ENCODE assay signal across 10 cellular contexts in the genomic region with DNA sequence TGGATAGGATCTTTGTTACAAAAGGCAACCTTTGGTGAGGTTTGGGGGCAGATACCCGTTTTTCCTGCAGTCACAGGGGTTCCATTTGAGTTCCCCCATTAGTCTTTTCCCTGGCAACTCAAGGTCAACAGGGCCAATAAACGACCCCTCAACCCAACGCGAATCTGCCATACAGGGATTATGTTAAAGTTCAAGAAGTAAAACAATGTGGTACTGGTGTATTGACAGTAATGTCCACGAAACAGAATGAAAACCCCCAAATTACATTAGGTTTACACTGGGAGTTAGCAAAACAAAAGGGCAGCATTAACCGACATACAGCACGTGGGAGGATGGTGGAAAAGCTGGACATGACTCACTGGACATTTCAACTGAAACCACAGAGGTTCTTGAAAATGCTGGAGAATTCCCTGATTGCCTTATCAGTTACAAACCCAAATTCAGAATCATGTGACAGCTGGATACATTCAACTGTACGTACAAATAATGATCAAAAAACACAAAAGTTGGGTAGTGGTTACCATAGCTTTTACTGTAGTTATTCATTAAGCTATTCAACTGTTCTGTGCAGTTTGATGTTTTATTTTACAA. TPM values are rescaled to one million over a fixed set of nuclear protein-coding genes. Genes with fewer than 3 reads are reported as not detected.
DNase-seq lines count a peak whose midpoint lies in the region; ATAC-seq and TF ChIP-seq lines count a peak whose summit lies in the region.
"Had no signal": no experiment of that assay in that cellular context is flagged by ENCODE, and none has a peak within 500 bp of the region (broad histone marks: within the 10 kb centered on the region; RNA-seq: fewer than 3 reads in every experiment).

No MANE protein-coding gene starts in this region.

- peak overlapping the region; percentile 39 for H3K4me3 ChIP-seq in RWPE2 (ENCODE audit: severe bottlenecking)
- peak overlapping the region in 1 of 4 experiments; percentile 68 for H3K4me3 ChIP-seq in fibroblast of lung (replicated peaks in 1 of 4; ENCODE audit: control extremely low read depth in 1 of 4, insufficient read depth in 1 of 4, low read depth in 3 of 4, low read length in 4 of 4)
- H3K4me3 ChIP-seq in trophoblast cell (ENCODE audit: low read depth, low read length): no peak overlapping the region

- H3K18ac ChIP-seq in trophoblast cell (ENCODE audit: low read length): no peak overlapping the region

- no peak overlapping the region for H4K12ac ChIP-seq in trophoblast cell (ENCODE audit: low read depth, low read length)

- peak; percentile 72 for DNase-seq in EL
- no peak for DNase-seq in RWPE2 (ENCODE audit: low spot score)
- peak; percentile 72 to 88 for DNase-seq in fibroblast of lung (ENCODE audit: low read depth in 2 of 2)
- DNase-seq in trophoblast cell: peak in 1 of 2 donors; percentile 5
- DNase-seq in DMS153 (lab: John Stamatoyannopoulos, UW): no peak
- no peak for DNase-seq in hypothalamus (lab: John Stamatoyannopoulos, UW)
- DNase-seq in NK-92 treated with Interleukin-12 subunit alpha and Interleukin-12 subunit beta, amount 100 ng/mL, for 24 hours (lab: John Stamatoyannopoulos, UW): no peak
- no peak for DNase-seq in activated naive CD8-positive, alpha-beta T cell treated with anti-CD3 and anti-CD28 coated beads, Interleukin-2, amount 50 U/mL, for 24 hours

- no CpG with 5 or more reads among the region's 8 CpGs for WGBS in trophoblast cell (ENCODE audit: extremely low coverage, insufficient coverage, insufficient read length)

- H2AFZ ChIP-seq in fibroblast of lung (ENCODE audit: low read length): no peak overlapping the region
- H2AFZ ChIP-seq in trophoblast cell (ENCODE audit: insufficient read depth, low read length, poor library complexity): peak overlapping the region; percentile 32

- H3K9me3 Mint-ChIP-seq in activated naive CD8-positive, alpha-beta T cell treated with anti-CD3 and anti-CD28 coated beads, Interleukin-2, amount 50 U/mL, for 24 hours: no peaks in the 10 kb centered on the region
- H3K9me3 Mint-ChIP-seq: stimulated activated naive CD8-positive, alpha-beta T cell treated with anti-CD3 and anti-CD28 coated beads, Interleukin-15, Interleukin-2, amounts not matched to agents 100 ng/mL and 50 ng/mL, for 24 hours had no signal

- H3K36me3 Mint-ChIP-seq in activated naive CD8-positive, alpha-beta T cell treated with anti-CD3 and anti-CD28 coated beads, Interleukin-2, amount 50 U/mL, for 24 hours (ENCODE audit: low read depth): peaks cover 15% of the 10 kb centered on the region

- H3K23ac ChIP-seq in trophoblast cell (ENCODE audit: low read length): no peak overlapping the region

- H3K4ac ChIP-seq in trophoblast cell (ENCODE audit: low read depth, low read length): no peak overlapping the region

- no peak overlapping the region for H2AK5ac ChIP-seq in trophoblast cell (ENCODE audit: low read length)

- peaks cover 3% of the 10 kb centered on the region for H3K79me1 ChIP-seq in trophoblast cell (ENCODE audit: low read length)

- no peak for ATAC-seq in RWPE2 (ENCODE audit: low read depth)
- no peak for ATAC-seq in activated naive CD8-positive, alpha-beta T cell treated with anti-CD3 and anti-CD28 coated beads, Interleukin-2, amount 50 U/mL, for 24 hours

- H3K27ac Mint-ChIP-seq in activated naive CD8-positive, alpha-beta T cell treated with anti-CD3 and anti-CD28 coated beads, Interleukin-2, amount 50 U/mL, for 24 hours: no peak overlapping the region

- no peaks in the 10 kb centered on the region for H3K9me3 ChIP-seq in RWPE2 (ENCODE audit: severe bottlenecking)
- no peaks in the 10 kb centered on the region for H3K9me3 ChIP-seq in fibroblast of lung (ENCODE audit: control insufficient read depth, insufficient read depth, low read depth, low read length)
- no peaks in the 10 kb centered on the region for H3K9me3 ChIP-seq in trophoblast cell (ENCODE audit: insufficient read depth, low read depth, low read length)
- H3K9me3 ChIP-seq: gastroesophageal sphincter had no signal

- no peak for TF ChIP-seq CTCF in RWPE2 (IDR thresholded peaks at IDR 0.05; ENCODE audit: poor library complexity, severe bottlenecking)
- TF ChIP-seq CTCF in fibroblast of lung (conservative IDR thresholded peaks at IDR 0.05 in 1 of 2, IDR thresholded peaks at IDR 0.05 in 1 of 2; ENCODE audit: low read depth in 1 of 2, low read length in 2 of 2): no peak

- H3K4me1 ChIP-seq in RWPE2 (ENCODE audit: insufficient read depth, poor library complexity, severe bottlenecking) (peaks cover 7% of the 10 kb centered on the region), fibroblast of lung (ENCODE audit: control insufficient read depth, extremely low read depth, insufficient read depth, low read length) (no peaks in the 10 kb centered on the region), trophoblast cell (ENCODE audit: control insufficient read depth in 1 of 2, insufficient read depth in 2 of 2, low read length in 2 of 2) (no peaks in the 10 kb centered on the region)

- H3K27ac ChIP-seq in RWPE2 (ENCODE audit: poor library complexity, severe bottlenecking) (peak overlapping the region; percentile 12), fibroblast of lung (ENCODE audit: insufficient read depth, low read length) (no peak overlapping the region), trophoblast cell (ENCODE audit: low read depth, low read length) (no peak overlapping the region)

- no peaks in the 10 kb centered on the region for H3K79me2 ChIP-seq in fibroblast of lung (ENCODE audit: control insufficient read depth, insufficient read depth, low read length)
- no peaks in the 10 kb centered on the region for H3K79me2 ChIP-seq in trophoblast cell (ENCODE audit: control insufficient read depth, insufficient read depth, low read length, poor library complexity)

- H3K27me3 ChIP-seq in RWPE2 (ENCODE audit: insufficient read depth, poor library complexity, severe bottlenecking): no peaks in the 10 kb centered on the region
- H3K27me3 ChIP-seq in fibroblast of lung (ENCODE audit: control insufficient read depth, insufficient read depth, low read length): no peaks in the 10 kb centered on the region
- H3K27me3 ChIP-seq in trophoblast cell (ENCODE audit: insufficient read depth, low read length): no peaks in the 10 kb centered on the region
- H3K27me3 ChIP-seq: gastroesophageal sphincter had no signal

- H3K9ac ChIP-seq in fibroblast of lung (ENCODE audit: insufficient read depth, low read length) (no peak overlapping the region), trophoblast cell (ENCODE audit: low read length) (no peak overlapping the region)

- H2BK12ac ChIP-seq in trophoblast cell (ENCODE audit: low read length): no peak overlapping the region

- H2BK5ac ChIP-seq in trophoblast cell (ENCODE audit: low read depth, low read length, poor library complexity): no peak overlapping the region

- H4K20me1 ChIP-seq in fibroblast of lung (ENCODE audit: control insufficient read depth, extremely low read depth, insufficient read depth, low read length): no peaks in the 10 kb centered on the region

- no peak overlapping the region for H3K14ac ChIP-seq in trophoblast cell (ENCODE audit: low read length)

- no peak overlapping the region for H2BK120ac ChIP-seq in trophoblast cell (ENCODE audit: insufficient read depth, low read length, poor library complexity)

- H3K27me3 Mint-ChIP-seq in activated naive CD8-positive, alpha-beta T cell treated with anti-CD3 and anti-CD28 coated beads, Interleukin-2, amount 50 U/mL, for 24 hours: no peaks in the 10 kb centered on the region

- H3K4me2 ChIP-seq in fibroblast of lung (ENCODE audit: extremely low read depth, insufficient read depth, low read length): no peak overlapping the region
- H3K4me2 ChIP-seq in trophoblast cell (ENCODE audit: low read length): peak overlapping the region; percentile 70

- H3K36me3 ChIP-seq in RWPE2 (ENCODE audit: low read depth): peaks cover 4% of the 10 kb centered on the region; the same call in 1 of the 2 replicates
- H3K36me3 ChIP-seq in fibroblast of lung (ENCODE audit: control insufficient read depth, insufficient read depth, low read length): no peaks in the 10 kb centered on the region
- H3K36me3 ChIP-seq in trophoblast cell (ENCODE audit: control insufficient read depth in 1 of 2, insufficient read depth in 2 of 2, low read length in 2 of 2): peaks cover 2 to 9% of the 10 kb centered on the region in 2 experiments

- H3K4me1 Mint-ChIP-seq in activated naive CD8-positive, alpha-beta T cell treated with anti-CD3 and anti-CD28 coated beads, Interleukin-2, amount 50 U/mL, for 24 hours: peaks cover 27% of the 10 kb centered on the region

- H4K91ac ChIP-seq in trophoblast cell (ENCODE audit: low read depth, low read length): no peak overlapping the region

- H3K4me3 Mint-ChIP-seq in activated naive CD8-positive, alpha-beta T cell treated with anti-CD3 and anti-CD28 coated beads, Interleukin-2, amount 50 U/mL, for 24 hours: no peak overlapping the region
- H3K4me3 Mint-ChIP-seq: stimulated activated naive CD8-positive, alpha-beta T cell treated with anti-CD3 and anti-CD28 coated beads, Interleukin-15, Interleukin-2, amounts not matched to agents 100 ng/mL and 50 ng/mL, for 24 hours had no signal

- no peak overlapping the region for H4K8ac ChIP-seq in trophoblast cell (ENCODE audit: low read depth, low read length)

RNA-seq across cellular contexts. Expression of gene IMP4, which starts 4.9 kb away (rescaled TPM):
- 50.1 and 58.0 TPM in 2 replicates for total RNA-seq in fibroblast of lung
- polyA plus RNA-seq in fibroblast of lung: 46.3 and 67.6 TPM in 2 replicates
- 68.1 and 109 TPM in 2 replicates for polyA plus RNA-seq in fibroblast of lung (2012)
- 102 and 154 TPM in 2 replicates for polyA minus RNA-seq in fibroblast of lung (ENCODE audit: low replicate concordance)
- polyA plus RNA-seq in trophoblast cell (2013): 46.6 and 47.8 TPM in 2 replicates

RNA-seq across cellular contexts. Expression of gene PTPN18, which starts 18.0 kb away (rescaled TPM):
- 8.0 and 9.6 TPM in 2 replicates for total RNA-seq in fibroblast of lung
- polyA plus RNA-seq in fibroblast of lung: 18.1 and 23.0 TPM in 2 replicates
- polyA plus RNA-seq in fibroblast of lung (2012): 15.2 and 16.0 TPM in 2 replicates
- 9.4 and 65.4 TPM in 2 replicates for polyA minus RNA-seq in fibroblast of lung (ENCODE audit: low replicate concordance)
- 10.6 and 12.1 TPM in 2 replicates for polyA plus RNA-seq in trophoblast cell (2013)

Comparison
In these comparisons a context has a peak if more than half of its experiments do, and no peak if none do; other contexts are left out.
1. DNase-seq: peak in EL (single experiment) and fibroblast of lung (2 of 2); none in RWPE2 (single experiment), DMS153 (single experiment), hypothalamus (0 of 51), NK-92 treated with Interleukin-12 subunit alpha and Interleukin-12 subunit beta, amount 100 ng/mL, for 24 hours (single experiment) and activated naive CD8-positive, alpha-beta T cell treated with anti-CD3 and anti-CD28 coated beads, Interleukin-2, amount 50 U/mL, for 24 hours (single experiment).